Comparison of ENCODE assay signal across 8 cellular contexts in genomic region chr3:78728406-78729145, GRCh38.
DNase-seq lines count a peak whose midpoint lies in the region; ATAC-seq and TF ChIP-seq lines count a peak whose summit lies in the region.

No MANE protein-coding gene starts in this region.

- H3K4me1 ChIP-seq in fibroblast of lung (ENCODE audit: control insufficient read depth, extremely low read depth, insufficient read depth, low read length) (no peaks in the 10 kb centered on the region), H9 (ENCODE audit: insufficient read depth, low read length) (no peaks in the 10 kb centered on the region)

- H3K14ac ChIP-seq in H9 (ENCODE audit: insufficient read depth, low read length), result no peak overlapping the region

- DNase-seq in Daoy (ENCODE audit: low read depth) (peak; percentile 50), NCI-H446 treated with DMSO at 0.1 percent for 48 hours (lab: John Stamatoyannopoulos, UW) (peak; percentile 74), fibroblast of lung (ENCODE audit: low read depth in 2 of 2) (peak; percentile 57 to 80), pons (ENCODE audit: low spot score) (peak; percentile 96), H9 (no peak), NOMO-1 (lab: John Stamatoyannopoulos, UW; ENCODE audit: unreplicated experiment in 2 of 2) (no peak)
- DNase-seq in stimulated activated naive CD8-positive, alpha-beta T cell treated with anti-CD3 and anti-CD28 coated beads, Interleukin-15, amount 100 ng/mL, for 72 hours, result no peak

- H3K23me2 ChIP-seq in H9 (ENCODE audit: insufficient read length, low read depth, low read length, poor library complexity, severe bottlenecking), result no peaks in the 10 kb centered on the region

- no peak overlapping the region for H3K4me2 ChIP-seq in fibroblast of lung (ENCODE audit: extremely low read depth, insufficient read depth, low read length)
- no peak overlapping the region for H3K4me2 ChIP-seq in H9 (ENCODE audit: insufficient read depth, insufficient read length, low read length)

- no peak overlapping the region; a peak in 1 of 7 replicates for H3K27ac Mint-ChIP-seq in H9
- no peak overlapping the region for H3K27ac Mint-ChIP-seq in stimulated activated naive CD8-positive, alpha-beta T cell treated with anti-CD3 and anti-CD28 coated beads, Interleukin-15, amount 100 ng/mL, for 72 hours

- no peak overlapping the region for H3K9ac ChIP-seq in fibroblast of lung (ENCODE audit: insufficient read depth, low read length)
- H3K9ac ChIP-seq in H9 (ENCODE audit: extremely low read depth, insufficient read length, low read length), result no peak overlapping the region

- peaks cover 42 to 48% of the 10 kb centered on the region in 2 experiments for H3K4me1 Mint-ChIP-seq in H9
- H3K4me1 Mint-ChIP-seq in stimulated activated naive CD8-positive, alpha-beta T cell treated with anti-CD3 and anti-CD28 coated beads, Interleukin-15, amount 100 ng/mL, for 72 hours, result peaks cover 9% of the 10 kb centered on the region

- no peak overlapping the region for H3K4me3 ChIP-seq in fibroblast of lung (replicated peaks in 1 of 4; ENCODE audit: control extremely low read depth in 1 of 4, insufficient read depth in 1 of 4, low read depth in 3 of 4, low read length in 4 of 4)

- H3K27me3 Mint-ChIP-seq in H9 (ENCODE audit: low read depth), result no peaks in the 10 kb centered on the region
- no peaks in the 10 kb centered on the region for H3K27me3 Mint-ChIP-seq in stimulated activated naive CD8-positive, alpha-beta T cell treated with anti-CD3 and anti-CD28 coated beads, Interleukin-15, amount 100 ng/mL, for 72 hours

- no peak overlapping the region for H4K8ac ChIP-seq in H9 (replicated peaks; ENCODE audit: insufficient read length, low read depth, low read length)

- H4K91ac ChIP-seq in H9 (ENCODE audit: insufficient read length, low read depth, low read length), result no peak overlapping the region

- no peak overlapping the region for H3K4me3 Mint-ChIP-seq in H9
- H3K4me3 Mint-ChIP-seq in stimulated activated naive CD8-positive, alpha-beta T cell treated with anti-CD3 and anti-CD28 coated beads, Interleukin-15, amount 100 ng/mL, for 72 hours, result no peak overlapping the region

- WGBS in H9 (ENCODE audit: extremely low coverage, insufficient read length, low lambda C conversion rate), result no CpG with 5 or more reads among the region's 5 CpGs

- H3K23ac ChIP-seq in H9 (ENCODE audit: insufficient read length, low read depth, low read length), result no peak overlapping the region

- H3K79me1 ChIP-seq in H9 (ENCODE audit: insufficient read depth, low read depth, low read length, poor library complexity, severe bottlenecking), result peaks cover 2% of the 10 kb centered on the region

- no peaks in the 10 kb centered on the region for H3K9me3 ChIP-seq in fibroblast of lung (ENCODE audit: control insufficient read depth, insufficient read depth, low read depth, low read length)
- no peaks in the 10 kb centered on the region for H3K9me3 ChIP-seq in H9 (ENCODE audit: control insufficient read depth, low read depth, low read length)

- no peak overlapping the region for H3K56ac ChIP-seq in H9 (ENCODE audit: insufficient read length, low read depth, low read length)

- H2BK120ac ChIP-seq in H9 (ENCODE audit: low read depth, low read length, poor library complexity, severe bottlenecking), result no peak overlapping the region

- H3K27me3 ChIP-seq in fibroblast of lung (ENCODE audit: control insufficient read depth, insufficient read depth, low read length) (no peaks in the 10 kb centered on the region), H9 (ENCODE audit: insufficient read depth, low read length) (no peaks in the 10 kb centered on the region)

- H3K79me2 ChIP-seq in fibroblast of lung (ENCODE audit: control insufficient read depth, insufficient read depth, low read length), result no peaks in the 10 kb centered on the region
- H3K79me2 ChIP-seq in H9 (ENCODE audit: insufficient read depth, low read length), result no peaks in the 10 kb centered on the region

- H4K5ac ChIP-seq in H9 (ENCODE audit: insufficient read length, low read depth, low read length), result no peak overlapping the region

- no peak overlapping the region for H2BK12ac ChIP-seq in H9 (ENCODE audit: insufficient read length, low read depth, low read length)

- H4K20me1 ChIP-seq in fibroblast of lung (ENCODE audit: control insufficient read depth, extremely low read depth, insufficient read depth, low read length) (no peaks in the 10 kb centered on the region), H9 (ENCODE audit: control insufficient read depth, insufficient read depth, insufficient read length) (no peaks in the 10 kb centered on the region)

- TF ChIP-seq CTCF in fibroblast of lung (conservative IDR thresholded peaks at IDR 0.05 in 1 of 2, IDR thresholded peaks at IDR 0.05 in 1 of 2; ENCODE audit: low read depth in 1 of 2, low read length in 2 of 2), result no peak
- no peak for TF ChIP-seq CTCF in H9 (conservative IDR thresholded peaks at IDR 0.05)

- H2BK5ac ChIP-seq in H9 (ENCODE audit: insufficient read length, low read length), result no peak overlapping the region

- no peak overlapping the region for H3K18ac ChIP-seq in H9 (ENCODE audit: insufficient read length, low read depth, low read length)

- no peak overlapping the region for H2BK15ac ChIP-seq in H9 (ENCODE audit: low read depth, low read length)

- H3K9me3 Mint-ChIP-seq in H9, result no peaks in the 10 kb centered on the region
- H3K9me3 Mint-ChIP-seq in stimulated activated naive CD8-positive, alpha-beta T cell treated with anti-CD3 and anti-CD28 coated beads, Interleukin-15, amount 100 ng/mL, for 72 hours, result no peaks in the 10 kb centered on the region

- no peak overlapping the region for H3K27ac ChIP-seq in fibroblast of lung (ENCODE audit: insufficient read depth, low read length)
- H3K27ac ChIP-seq in H9 (ENCODE audit: insufficient read length, low read depth, low read length), result no peak overlapping the region

- H3T11ph ChIP-seq in H9 (ENCODE audit: low read length), result no peak overlapping the region

- no peak overlapping the region for H2AK5ac ChIP-seq in H9 (ENCODE audit: insufficient read length, low read length)

- H2BK20ac ChIP-seq in H9 (ENCODE audit: low read depth, low read length, poor library complexity, severe bottlenecking), result no peak overlapping the region

- no peak for ATAC-seq in GM18517 (IDR thresholded peaks at IDR 0.05; ENCODE audit: unreplicated experiment)
- no peak for ATAC-seq in stimulated activated naive CD8-positive, alpha-beta T cell treated with anti-CD3 and anti-CD28 coated beads, Interleukin-15, amount 100 ng/mL, for 72 hours

- H3K4ac ChIP-seq in H9 (ENCODE audit: low read depth, low read length), result no peak overlapping the region

- no peaks in the 10 kb centered on the region for H3K36me3 ChIP-seq in fibroblast of lung (ENCODE audit: control insufficient read depth, insufficient read depth, low read length)

- H2AFZ ChIP-seq in fibroblast of lung (ENCODE audit: low read length) (peak overlapping the region; percentile 26), H9 (ENCODE audit: low read length) (no peak overlapping the region)

- no peaks in the 10 kb centered on the region for H3K36me3 Mint-ChIP-seq in H9 (ENCODE audit: insufficient read depth in 1 of 3, low read depth in 3 of 3)

Comparison
In these comparisons a context has a peak if more than half of its experiments do, and no peak if none do; other contexts are left out.
1. DNase-seq: peak in Daoy (single experiment), NCI-H446 treated with DMSO at 0.1 percent for 48 hours (single experiment), fibroblast of lung (2 of 2) and pons (single experiment); none in H9 (single experiment), NOMO-1 (0 of 2) and stimulated activated naive CD8-positive, alpha-beta T cell treated with anti-CD3 and anti-CD28 coated beads, Interleukin-15, amount 100 ng/mL, for 72 hours (0 of 2).